Comparison of ENCODE assay signal across 10 cellular contexts in genomic region chr6:73364121-73364520, GRCh38. TPM values are rescaled to one million over a fixed set of nuclear protein-coding genes. Genes with fewer than 3 reads are reported as not detected.
"Had no signal": no experiment of that assay in that cellular context is flagged by ENCODE, and none has a peak within 500 bp of the region (broad histone marks: within the 10 kb centered on the region; RNA-seq: fewer than 3 reads in every experiment).

No MANE protein-coding gene starts in this region.

- DNase-seq: GM23248, GOT3, H7, H9, HCEC 1CT, HFFc6 had no signal

- H3K27ac ChIP-seq: GM23248 had no signal

- H3K9ac ChIP-seq: GM23248 had no signal

- H3K27ac Mint-ChIP-seq: H9, HFFc6 had no signal

- H3K9me3 ChIP-seq: HAP-1 had no signal

- FAIRE-seq: H54 had no signal

- H2AFZ ChIP-seq: GM23248 had no signal

- H3K9me3 Mint-ChIP-seq: HFFc6 had no signal

- H3K4me3 Mint-ChIP-seq: H9, HFFc6 had no signal

- H3K36me3 ChIP-seq: HAP-1 had no signal

- H3K4me1 ChIP-seq: HAP-1 had no signal

- H3K4me3 ChIP-seq: GM23248, HAP-1 had no signal

- ATAC-seq: HCT116 had no signal

RNA-seq across cellular contexts. Expression of gene KHDC3L, which starts 1.7 kb away (rescaled TPM):
- total RNA-seq: GM23248, H4, HFFc6 had no signal
- polyA plus RNA-seq: GM23248 had no signal

RNA-seq across cellular contexts. Expression of gene OOEP, which starts 5.6 kb away (rescaled TPM):
- total RNA-seq: GM23248, H4, H7, H9, HFFc6 had no signal
- polyA plus RNA-seq: GM23248 had no signal

RNA-seq across cellular contexts. Expression of gene DPPA5, which starts 10.0 kb away (rescaled TPM):
- total RNA-seq: GM23248, H4, HFFc6 had no signal
- polyA plus RNA-seq: GM23248 had no signal

RNA-seq across cellular contexts. Expression of gene DDX43, which starts 30.5 kb away (rescaled TPM):
- total RNA-seq: H4, HFFc6 had no signal
